1 cellular context compared by ENCODE assay signal in genomic region chr19:39870171-39870971, GRCh38.
TF ChIP-seq lines count a peak whose summit lies in the region.

No MANE protein-coding gene starts in this region.

TF ChIP-seq in K562, 482 proteins besides CTCF, POLR2A, EP300 and RAD21:
- TF ChIP-seq HNRNPUL1 (IDR thresholded peaks at IDR 0.05; ENCODE audit: low read length): no peak
- no peak for TF ChIP-seq ZNF408 (CRISPR knock-in tag; IDR thresholded peaks at IDR 0.05; ENCODE audit: low read depth)
- TF ChIP-seq HNRNPLL (IDR thresholded peaks at IDR 0.05; ENCODE audit: low read depth, low read length, poor library complexity, severe bottlenecking): no peak
- TF ChIP-seq RBM14 (IDR thresholded peaks at IDR 0.05; ENCODE audit: borderline replicate concordance, insufficient read depth, low read depth, low read length): no peak
- no peak for TF ChIP-seq BRF2 (IDR thresholded peaks at IDR 0.05; ENCODE audit: borderline replicate concordance, insufficient read depth, insufficient read length)
- no peak for TF ChIP-seq NR0B1 (IDR thresholded peaks at IDR 0.05; ENCODE audit: partially characterized antibody)
- no peak for TF ChIP-seq YBX1 (IDR thresholded peaks at IDR 0.05)
